ENCODE assay signal across 25 cellular contexts in genomic region chr17:73427198-73427597, GRCh38.
DNase-seq lines count a peak whose midpoint lies in the region; ATAC-seq lines count a peak whose summit lies in the region.
"Had no signal": no experiment of that assay in that cellular context is flagged by ENCODE, and none has a peak within 500 bp of the region (broad histone marks: within the 10 kb centered on the region; RNA-seq: fewer than 3 reads in every experiment).

No MANE protein-coding gene starts in this region.

- no peaks in the 10 kb centered on the region for H3K36me3 ChIP-seq in mesenchymal stem cell (ENCODE audit: control insufficient read depth in 1 of 2, insufficient read depth in 2 of 2, low read depth in 1 of 2, low read length in 2 of 2)
- H3K36me3 ChIP-seq: neutrophil, upper lobe of left lung had no signal

- H2BK15ac ChIP-seq in mesenchymal stem cell (ENCODE audit: low read depth, poor library complexity, severe bottlenecking), result no peak overlapping the region

- no peak overlapping the region for H3K18ac ChIP-seq in mesenchymal stem cell (ENCODE audit: low read depth in 1 of 2, low read length in 2 of 2)

- ATAC-seq in GM21619 (IDR thresholded peaks at IDR 0.05; ENCODE audit: unreplicated experiment) (no peak), GM21717 (IDR thresholded peaks at IDR 0.05; ENCODE audit: unreplicated experiment) (no peak)
- ATAC-seq: activated T-helper 17 cell treated with anti-CD3 and anti-CD28 coated beads, Interleukin-2, amount 50 U/mL, for 72 hours; esophagus mucosa; left lobe of liver; SK-N-SH treated with all-trans-retinoic acid at 6 μM for 48 hours had no signal

- H3K27me3 ChIP-seq in mesenchymal stem cell (ENCODE audit: control insufficient read depth in 1 of 2, insufficient read depth in 1 of 2, low read length in 2 of 2), result peaks cover 0 to 41% of the 10 kb centered on the region in 2 experiments
- H3K27me3 ChIP-seq: ascending aorta, neutrophil, upper lobe of left lung had no signal

- no peak overlapping the region for H2BK120ac ChIP-seq in mesenchymal stem cell (ENCODE audit: low read depth, low read length)

- no peak overlapping the region for H2BK12ac ChIP-seq in mesenchymal stem cell (ENCODE audit: low read length in 2 of 2)

- no peak overlapping the region for H3K4me2 ChIP-seq in mesenchymal stem cell (ENCODE audit: low read length, poor library complexity, severe bottlenecking)

- H2AK5ac ChIP-seq in mesenchymal stem cell (ENCODE audit: low read length, severe bottlenecking), result no peak overlapping the region

- no peak overlapping the region for H3K27ac ChIP-seq in mesenchymal stem cell (ENCODE audit: low read length, poor library complexity, severe bottlenecking)
- H3K27ac ChIP-seq: 22Rv1, ascending aorta, HL-60, neutrophil, upper lobe of left lung had no signal

- no peak overlapping the region for H3K14ac ChIP-seq in mesenchymal stem cell (ENCODE audit: low read length in 2 of 2)

- H3K4me3 ChIP-seq in mesenchymal stem cell (ENCODE audit: insufficient read depth in 1 of 2, low read depth in 1 of 2, low read length in 2 of 2), result no peak overlapping the region
- H3K4me3 ChIP-seq: ascending aorta, upper lobe of left lung had no signal

- no peak overlapping the region for H3K23ac ChIP-seq in mesenchymal stem cell (ENCODE audit: low read length in 2 of 2)

- peaks cover 2% of the 10 kb centered on the region for H3K4me1 ChIP-seq in mesenchymal stem cell (ENCODE audit: control insufficient read depth, insufficient read depth, low read depth, low read length)
- H3K4me1 ChIP-seq: ascending aorta had no signal

- H2BK5ac ChIP-seq in mesenchymal stem cell (ENCODE audit: low read depth, low read length, poor library complexity, severe bottlenecking), result no peak overlapping the region

- peak; percentile 51 for DNase-seq in DMS153 (lab: John Stamatoyannopoulos, UW)
- no peak for DNase-seq in DMS153 treated with DMSO at 0.1 percent for 48 hours (lab: John Stamatoyannopoulos, UW; ENCODE audit: unreplicated experiment)
- peak; percentile 23 for DNase-seq in NCI-H2081 treated with DMSO at 0.1 percent for 48 hours (lab: John Stamatoyannopoulos, UW)
- DNase-seq in NCI-H82 (lab: John Stamatoyannopoulos, UW), result peak; percentile 72
- peak; percentile 54 for DNase-seq in mesenchymal stem cell
- no peak for DNase-seq in SKM-1 (lab: John Stamatoyannopoulos, UW; ENCODE audit: unreplicated experiment)
- DNase-seq: activated CD4-positive, alpha-beta T cell treated with anti-CD3 and anti-CD28 coated beads, Interleukin-2, amount 10 ng/mL, durations not matched to agents 24 days and 14 days; AML-193; CD8-positive, alpha-beta memory T cell; cortex of kidney; foreskin melanocyte; H9; immature natural killer cell; mesendoderm; upper lobe of left lung had no signal

- H4K91ac ChIP-seq in mesenchymal stem cell (ENCODE audit: low read length), result no peak overlapping the region

- H3K9ac ChIP-seq in mesenchymal stem cell (ENCODE audit: low read length), result no peak overlapping the region

- H3K79me1 ChIP-seq in mesenchymal stem cell (replicated peaks; ENCODE audit: low read length, poor library complexity, severe bottlenecking), result no peaks in the 10 kb centered on the region

- no peaks in the 10 kb centered on the region for H3K9me3 ChIP-seq in mesenchymal stem cell (ENCODE audit: control insufficient read depth, low read length)
- H3K9me3 ChIP-seq: ascending aorta, neutrophil, upper lobe of left lung had no signal

- H4K8ac ChIP-seq in mesenchymal stem cell (ENCODE audit: low read length), result no peak overlapping the region

- H3K4ac ChIP-seq in mesenchymal stem cell (ENCODE audit: low read depth in 1 of 2, low read length in 2 of 2), result no peak overlapping the region

- H2AFZ ChIP-seq in mesenchymal stem cell (ENCODE audit: low read depth, low read length), result no peak overlapping the region

Comparison
In these comparisons a context has a peak if more than half of its experiments do, and no peak if none do; other contexts are left out.
1. DNase-seq: peak in DMS153 (single experiment), NCI-H2081 treated with DMSO at 0.1 percent for 48 hours (single experiment), NCI-H82 (single experiment) and mesenchymal stem cell (single experiment); none in DMS153 treated with DMSO at 0.1 percent for 48 hours (single experiment) and SKM-1 (single experiment).